In the genomic region with DNA sequence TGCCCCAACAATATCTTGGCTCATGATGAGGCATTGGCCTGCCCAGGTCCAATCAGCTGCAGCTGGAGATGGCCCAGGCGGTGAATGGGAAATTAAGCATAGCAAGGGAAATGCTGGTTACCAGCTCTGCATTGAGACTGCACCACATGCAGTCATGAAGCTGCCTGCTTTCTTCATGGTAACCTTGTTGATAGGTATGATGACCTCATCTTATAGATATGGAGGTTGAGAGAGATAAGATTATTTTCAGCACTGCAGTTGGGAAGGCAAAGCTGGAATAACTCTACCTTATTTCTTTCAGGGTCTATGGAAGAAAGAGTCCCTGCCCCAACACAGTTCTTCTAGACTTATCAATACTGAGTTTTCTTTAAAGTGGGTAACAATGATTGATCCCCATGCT, we compare ENCODE assay signal across 36 cellular contexts.
"Had no signal": no experiment of that assay in that cellular context is flagged by ENCODE, and none has a peak within 500 bp of the region (broad histone marks: within the 10 kb centered on the region; RNA-seq: fewer than 3 reads in every experiment).

No MANE protein-coding gene starts in this region.

- H3K9me3 ChIP-seq: MG63 had no signal

- H3K4me3 ChIP-seq: MG63 had no signal

- DNase-seq: Karpas-422, Kasumi-1, MG63, MM.1S, MV-4-11, NCI-H1048, NCI-H1092, NCI-H1092 treated with DMSO at 0.1 percent for 48 hours, NCI-H1105, NCI-H1105 treated with DMSO at 0.1 percent for 48 hours, NCI-H1417, NCI-H1417 treated with DMSO at 0.1 percent for 48 hours, NCI-H1436, NCI-H1436 treated with DMSO at 0.1 percent for 48 hours, NCI-H146, NCI-H1694, NCI-H1694 treated with DMSO at 0.1 percent for 48 hours, NCI-H187, NCI-H187 treated with DMSO at 0.1 percent for 48 hours, NCI-H1930, NCI-H2029, NCI-H2029 treated with DMSO at 0.1 percent for 48 hours, NCI-H2081, NCI-H2081 treated with DMSO at 0.1 percent for 48 hours, NCI-H2107, NCI-H2171, NCI-H2171 treated with DMSO at 0.1 percent for 48 hours, NCI-H2227 treated with DMSO at 0.1 percent for 48 hours, NCI-H226, NCI-H345, NCI-H446, NCI-H446 treated with DMSO at 0.1 percent for 48 hours, NCI-H510A, NCI-H510A treated with DMSO at 0.1 percent for 48 hours, NCI-H524, NCI-H524 treated with DMSO at 0.1 percent for 48 hours had no signal

- H3K36me3 ChIP-seq: MG63 had no signal
